In genomic region chr10:23522345-23522744, GRCh38 we compare ENCODE assay signal across 27 cellular contexts.
DNase-seq lines count a peak whose midpoint lies in the region; ATAC-seq and TF ChIP-seq lines count a peak whose summit lies in the region.
"Had no signal": no experiment of that assay in that cellular context is flagged by ENCODE, and none has a peak within 500 bp of the region (broad histone marks: within the 10 kb centered on the region; RNA-seq: fewer than 3 reads in every experiment).

No MANE protein-coding gene starts in this region.

- no peak overlapping the region for H3K4me3 Mint-ChIP-seq in MCF 10A (ENCODE audit: unreplicated experiment)
- H3K4me3 Mint-ChIP-seq: activated naive CD8-positive, alpha-beta T cell treated with anti-CD3 and anti-CD28 coated beads, Interleukin-2, amount 50 U/mL, for 24 hours; activated T-cell treated with anti-CD3 and anti-CD28 coated beads, Interleukin-2, amount 50 U/mL, for 24 hours; brain; CD4-positive, alpha-beta memory T cell had no signal

- H3K27ac ChIP-seq in mammary epithelial cell (ENCODE audit: insufficient read depth, low read depth, low read length) = no peak overlapping the region
- H3K27ac ChIP-seq in esophagus muscularis mucosa (replicated peaks in 1 of 4) = no peak overlapping the region
- H3K27ac ChIP-seq: prostate gland, suprapubic skin had no signal

- no peak for TF ChIP-seq POLR2A in esophagus muscularis mucosa (IDR thresholded peaks at IDR 0.05; ENCODE audit: low read depth)

- no peaks in the 10 kb centered on the region for H4K20me1 ChIP-seq in mammary epithelial cell (ENCODE audit: insufficient read depth, low read length)

- intact Hi-C loops in MCF 10A (cut with micrococcal nuclease) = no loop called here
- intact Hi-C loops in mammary epithelial cell (cut with micrococcal nuclease) = no loop called here
- intact Hi-C loops in esophagus muscularis mucosa (cut with DNase I) = no loop called here
- intact Hi-C loops in posterior vena cava (cut with DNase I) = loop anchor here (10.0 kb wide), 1 partner anchor 208 kb away; no protein-coding TSS in a partner anchor

- POLR2A ChIA-PET in MCF 10A (lab: Yijun Ruan, JAX) = no interaction called here

- H3K27ac Mint-ChIP-seq in MCF 10A (ENCODE audit: low read depth, unreplicated experiment) = no peak overlapping the region
- H3K27ac Mint-ChIP-seq: activated naive CD8-positive, alpha-beta T cell treated with anti-CD3 and anti-CD28 coated beads, Interleukin-2, amount 50 U/mL, for 24 hours; activated T-cell treated with anti-CD3 and anti-CD28 coated beads, Interleukin-2, amount 50 U/mL, for 24 hours; brain; CD4-positive, alpha-beta memory T cell; memory B cell had no signal

- no peak overlapping the region for H2AFZ ChIP-seq in mammary epithelial cell (ENCODE audit: low read depth, low read length)

- 36% methylated on average over 4 of the region's 4 CpGs for WGBS in mammary epithelial cell (ENCODE audit: low coverage, missing lambda C conversion rate)
- WGBS in esophagus muscularis mucosa = 61% methylated on average over 4 of the region's 4 CpGs

- peaks cover 15% of the 10 kb centered on the region for H3K27me3 Mint-ChIP-seq in MCF 10A (ENCODE audit: insufficient read depth, unreplicated experiment)

- H3K4me3 ChIP-seq in mammary epithelial cell (replicated peaks in 1 of 3; ENCODE audit: insufficient read depth in 1 of 3, low read depth in 2 of 3, low read length in 3 of 3) (no peak overlapping the region), kidney epithelial cell (ENCODE audit: low read depth, low read length) (no peak overlapping the region), esophagus muscularis mucosa (no peak overlapping the region)
- H3K4me3 ChIP-seq: prostate gland, suprapubic skin had no signal

- CTCF ChIA-PET in MCF 10A (lab: Yijun Ruan, JAX) (interaction anchor here (0.7 to 2.8 kb wide), 5 partner anchors 8 to 396 kb away, joined by 3 to 25 read pairs (median 3); no protein-coding TSS in a partner anchor), mammary epithelial cell (lab: Charles Lee; ENCODE audit: low non-redundant PET) (no interaction called here)

- H3K4me1 ChIP-seq in mammary epithelial cell (ENCODE audit: insufficient read depth, low read length) (no peaks in the 10 kb centered on the region), esophagus muscularis mucosa (no peaks in the 10 kb centered on the region)
- H3K4me1 ChIP-seq: prostate gland, suprapubic skin had no signal

- H3K79me2 ChIP-seq in mammary epithelial cell (ENCODE audit: insufficient read depth, low read length) = no peaks in the 10 kb centered on the region

- no peak overlapping the region for H3K4me2 ChIP-seq in mammary epithelial cell (ENCODE audit: insufficient read depth, low read depth, low read length)

- H3K9ac ChIP-seq in mammary epithelial cell (ENCODE audit: insufficient read depth, low read length) = no peak overlapping the region

- peaks cover 3% of the 10 kb centered on the region for H3K27me3 ChIP-seq in mammary epithelial cell (ENCODE audit: insufficient read depth, low read length)
- H3K27me3 ChIP-seq in kidney epithelial cell (ENCODE audit: control insufficient read depth, insufficient read depth, low read length) = no peaks in the 10 kb centered on the region
- no peaks in the 10 kb centered on the region for H3K27me3 ChIP-seq in esophagus muscularis mucosa
- H3K27me3 ChIP-seq: suprapubic skin had no signal

- dilution Hi-C loops in mammary epithelial cell (cut with HindIII; ENCODE audit: low sequenced_read_pairs) = no loop called here

- H3K9me3 Mint-ChIP-seq in MCF 10A (ENCODE audit: unreplicated experiment) = no peaks in the 10 kb centered on the region
- H3K9me3 Mint-ChIP-seq: activated naive CD8-positive, alpha-beta T cell treated with anti-CD3 and anti-CD28 coated beads, Interleukin-2, amount 50 U/mL, for 24 hours; activated T-cell treated with anti-CD3 and anti-CD28 coated beads, Interleukin-2, amount 50 U/mL, for 24 hours had no signal

- H3K4me1 Mint-ChIP-seq in MCF 10A (ENCODE audit: insufficient read depth, unreplicated experiment) = peaks cover 6% of the 10 kb centered on the region
- H3K4me1 Mint-ChIP-seq: brain; CD4-positive, alpha-beta memory T cell had no signal

- TF ChIP-seq CTCF in MCF 10A (IDR thresholded peaks at IDR 0.05; ENCODE audit: unreplicated experiment) (no peak), mammary epithelial cell (conservative IDR thresholded peaks at IDR 0.05 in 1 of 2, IDR thresholded peaks at IDR 0.05 in 1 of 2; ENCODE audit: extremely low read depth in 1 of 2, insufficient read depth in 1 of 2, low read depth in 1 of 2, low read length in 2 of 2) (no peak), kidney epithelial cell (IDR thresholded peaks at IDR 0.05; ENCODE audit: insufficient read depth, low read length, poor library complexity, severe bottlenecking) (no peak), esophagus muscularis mucosa (IDR thresholded peaks at IDR 0.05) (no peak)

- peak; percentile 31 for DNase-seq in MCF 10A (ENCODE audit: unreplicated experiment)
- DNase-seq in mammary epithelial cell = no peak
- peak; percentile 20 for DNase-seq in amniotic epithelial cell (ENCODE audit: low read depth)
- peak; percentile 35 for DNase-seq in kidney epithelial cell (ENCODE audit: low read depth)
- no peak for DNase-seq in esophagus muscularis mucosa (ENCODE audit: extremely low spot score)
- no peak for DNase-seq in posterior vena cava (ENCODE audit: low spot score)
- DNase-seq: 8988T; activated CD8-positive, alpha-beta memory T cell treated with anti-CD3 and anti-CD28 coated beads for 24 hours; activated gamma-delta T cell treated with Interleukin-2 at 50 U/mL for 16 hours; activated naive CD8-positive, alpha-beta T cell treated with anti-CD3 and anti-CD28 coated beads, Interleukin-2, amount 50 U/mL, for 24 hours; activated T-cell treated with anti-CD3 and anti-CD28 coated beads, Interleukin-2, amount 50 U/mL, for 24 hours; CD4-positive, alpha-beta memory T cell; foreskin fibroblast; KG1; left colon; NCI-H1436; NCI-H446 treated with DMSO at 0.1 percent for 48 hours; NCI-H82; Right ventricle myocardium superior; stimulated activated CD4-positive, alpha-beta T cell treated with anti-CD3 and anti-CD28 coated beads, Interleukin-15, amount 100 ng/mL, for 24 hours; stimulated activated naive CD4-positive, alpha-beta T cell had no signal

- H3K36me3 ChIP-seq in mammary epithelial cell (ENCODE audit: insufficient read depth, low read length) = no peaks in the 10 kb centered on the region
- no peaks in the 10 kb centered on the region for H3K36me3 ChIP-seq in kidney epithelial cell (ENCODE audit: control insufficient read depth, insufficient read depth, low read length)
- no peaks in the 10 kb centered on the region for H3K36me3 ChIP-seq in esophagus muscularis mucosa
- H3K36me3 ChIP-seq: prostate gland, suprapubic skin had no signal

- no peak for TF ChIP-seq EP300 in esophagus muscularis mucosa (IDR thresholded peaks at IDR 0.05)

- H3K36me3 Mint-ChIP-seq in MCF 10A (ENCODE audit: insufficient read depth, unreplicated experiment) = no peaks in the 10 kb centered on the region
- H3K36me3 Mint-ChIP-seq: brain; CD4-positive, alpha-beta memory T cell had no signal

- in situ Hi-C loops in mammary epithelial cell (cut with MboI; ENCODE audit: low sequenced_read_pairs in 2 of 2) = loop anchor here in 1 of 2 donors (5.0 kb wide), 1 partner anchor 200 kb away; no protein-coding TSS in a partner anchor

- H3K9me3 ChIP-seq in mammary epithelial cell (replicated peaks; ENCODE audit: insufficient read depth, low read length) (no peaks in the 10 kb centered on the region), esophagus muscularis mucosa (no peaks in the 10 kb centered on the region)
- H3K9me3 ChIP-seq: prostate gland, suprapubic skin had no signal

- BruUV-seq in MCF 10A (replicated peaks; lab: Mats Ljungman, UMichigan) = no TSS peak
- no TSS peak for BruUV-seq in mammary epithelial cell (replicated peaks; lab: Mats Ljungman, UMichigan)

- ATAC-seq in GM18519 (IDR thresholded peaks at IDR 0.05; ENCODE audit: low FRiP score, unreplicated experiment) (no peak), HG02884 (IDR thresholded peaks at IDR 0.05; ENCODE audit: unreplicated experiment) (no peak)
- ATAC-seq: activated naive CD8-positive, alpha-beta T cell treated with anti-CD3 and anti-CD28 coated beads, Interleukin-2, amount 50 U/mL, for 24 hours; left colon had no signal

Comparison
In these comparisons a context has a peak if more than half of its experiments do, and no peak if none do; other contexts are left out.
1. DNase-seq: peak in MCF 10A (single experiment), amniotic epithelial cell (single experiment) and kidney epithelial cell (single experiment); none in mammary epithelial cell (single experiment), esophagus muscularis mucosa (single experiment) and posterior vena cava (single experiment).
2. intact Hi-C loops: an anchor here in posterior vena cava (10.0 kb wide); none called in MCF 10A, mammary epithelial cell and esophagus muscularis mucosa.